Comparison of ENCODE assay signal across 16 cellular contexts in genomic region chr9:82764270-82764669, GRCh38.
"Had no signal": no experiment of that assay in that cellular context is flagged by ENCODE, and none has a peak within 500 bp of the region (broad histone marks: within the 10 kb centered on the region; RNA-seq: fewer than 3 reads in every experiment).

No MANE protein-coding gene starts in this region.

- H3K4me3 Mint-ChIP-seq: activated naive CD4-positive, alpha-beta T cell treated with anti-CD3 and anti-CD28 coated beads, Interleukin-2, amount 10 ng/mL, durations not matched to agents 7 days and 5 days; activated T-helper 17 cell treated with anti-CD3 and anti-CD28 coated beads, Interleukin-2, amount 50 U/mL, for 72 hours; dendritic cell treated with granulocyte-macrophage colony-stimulating factor and Interleukin-4, amounts not matched to agents 40 ng/mL and 50 ng/mL, for 4 days; endodermal cell; memory B cell; naive thymus-derived CD4-positive, alpha-beta T cell; stimulated activated naive CD8-positive, alpha-beta T cell treated with anti-CD3 and anti-CD28 coated beads, Interleukin-15, amount 100 ng/mL, for 72 hours; type B pancreatic cell had no signal

- H3K27me3 Mint-ChIP-seq: activated naive CD4-positive, alpha-beta T cell treated with anti-CD3 and anti-CD28 coated beads, Interleukin-2, amount 10 ng/mL, durations not matched to agents 7 days and 5 days; activated T-helper 17 cell treated with anti-CD3 and anti-CD28 coated beads, Interleukin-2, amount 50 U/mL, for 72 hours; dendritic cell treated with granulocyte-macrophage colony-stimulating factor and Interleukin-4, amounts not matched to agents 40 ng/mL and 50 ng/mL, for 4 days; stimulated activated naive CD8-positive, alpha-beta T cell treated with anti-CD3 and anti-CD28 coated beads, Interleukin-15, amount 100 ng/mL, for 72 hours; type B pancreatic cell had no signal

- H3K9me3 Mint-ChIP-seq: dendritic cell treated with granulocyte-macrophage colony-stimulating factor and Interleukin-4, amounts not matched to agents 40 ng/mL and 50 ng/mL, for 4 days; type B pancreatic cell had no signal

- H3K27ac Mint-ChIP-seq: activated naive CD4-positive, alpha-beta T cell treated with anti-CD3 and anti-CD28 coated beads, Interleukin-2, amount 10 ng/mL, durations not matched to agents 7 days and 5 days; activated T-helper 17 cell treated with anti-CD3 and anti-CD28 coated beads, Interleukin-2, amount 50 U/mL, for 72 hours; dendritic cell treated with granulocyte-macrophage colony-stimulating factor and Interleukin-4, amounts not matched to agents 40 ng/mL and 50 ng/mL, for 4 days; endodermal cell; memory B cell; naive thymus-derived CD4-positive, alpha-beta T cell; stimulated activated naive CD8-positive, alpha-beta T cell treated with anti-CD3 and anti-CD28 coated beads, Interleukin-15, amount 100 ng/mL, for 72 hours; type B pancreatic cell had no signal

- DNase-seq: activated naive CD4-positive, alpha-beta T cell treated with anti-CD3 and anti-CD28 coated beads, Interleukin-2, amount 10 ng/mL, durations not matched to agents 7 days and 5 days; activated T-cell treated with anti-CD3 and anti-CD28 coated beads for 4 hours; erythroblast; gastrocnemius medialis; left lung; mucosa of descending colon; naive thymus-derived CD4-positive, alpha-beta T cell; pancreas; stimulated activated CD4-positive, alpha-beta T cell treated with anti-CD3 and anti-CD28 coated beads, Interleukin-1b, Interleukin-23, amount 100 ng/mL, for 48 hours; stimulated activated naive CD8-positive, alpha-beta T cell treated with anti-CD3 and anti-CD28 coated beads, Interleukin-15, amount 100 ng/mL, for 72 hours; T1000 had no signal

- H3K36me3 Mint-ChIP-seq: activated naive CD4-positive, alpha-beta T cell treated with anti-CD3 and anti-CD28 coated beads, Interleukin-2, amount 10 ng/mL, durations not matched to agents 7 days and 5 days; memory B cell; type B pancreatic cell had no signal

- H3K4me1 Mint-ChIP-seq: activated naive CD4-positive, alpha-beta T cell treated with anti-CD3 and anti-CD28 coated beads, Interleukin-2, amount 10 ng/mL, durations not matched to agents 7 days and 5 days; activated T-helper 17 cell treated with anti-CD3 and anti-CD28 coated beads, Interleukin-2, amount 50 U/mL, for 72 hours; endodermal cell; memory B cell; naive thymus-derived CD4-positive, alpha-beta T cell; stimulated activated naive CD8-positive, alpha-beta T cell treated with anti-CD3 and anti-CD28 coated beads, Interleukin-15, amount 100 ng/mL, for 72 hours had no signal
